ENCODE assay signal across 8 cellular contexts in the genomic region with DNA sequence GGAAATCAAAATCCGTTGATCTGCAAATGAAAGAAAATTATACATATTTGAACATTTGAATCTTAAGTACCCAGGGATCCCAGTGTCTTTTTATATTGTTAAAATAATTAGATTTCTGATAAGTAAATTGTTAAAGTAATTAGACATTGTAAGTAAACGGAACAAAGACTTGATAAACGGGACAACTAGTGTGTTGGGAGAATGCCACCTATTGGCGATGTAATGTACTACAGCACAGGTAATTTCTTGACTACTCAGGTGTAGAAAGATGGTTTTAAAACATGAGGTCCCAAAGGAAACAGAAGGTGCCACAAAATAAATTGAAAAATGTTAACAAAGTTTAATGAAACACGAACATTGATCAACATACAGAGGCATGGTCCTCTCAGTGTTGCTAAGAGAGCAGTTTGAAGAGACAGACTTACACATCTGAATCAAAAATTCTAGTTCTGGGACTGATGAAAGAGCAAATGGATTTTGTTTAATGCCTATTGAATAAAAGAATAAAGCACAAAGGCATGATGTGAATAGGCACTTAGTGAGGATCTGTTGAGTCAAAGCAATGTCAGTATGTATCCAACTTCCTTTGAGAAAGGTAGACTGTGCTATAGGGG.
A peak's percentile ranks its signal among the peaks of the same experiment; 100 is the strongest.
DNase-seq lines count a peak whose midpoint lies in the region; ATAC-seq and TF ChIP-seq lines count a peak whose summit lies in the region.

No MANE protein-coding gene starts in this region.

- TF ChIP-seq CTCF in AG10803 (conservative IDR thresholded peaks at IDR 0.05; ENCODE audit: low read length) (peak; percentile 63), GM10266 (IDR thresholded peaks at IDR 0.05; ENCODE audit: control insufficient read depth, insufficient read depth, low read depth, missing control alignments) (peak; percentile 80), LNCaP clone FGC (IDR thresholded peaks at IDR 0.05; ENCODE audit: control insufficient read depth, extremely low read depth, insufficient read depth) (peak; percentile 79), foreskin fibroblast (IDR thresholded peaks at IDR 0.05; ENCODE audit: low read depth, low read length) (peak; percentile 71)

- no peak for ATAC-seq in GM18873 (IDR thresholded peaks at IDR 0.05; ENCODE audit: low FRiP score, unreplicated experiment)

- H3K4me3 ChIP-seq in AG10803 (ENCODE audit: low read length) (no peak overlapping the region), LNCaP clone FGC (ENCODE audit: low read depth, low read length) (no peak overlapping the region), foreskin fibroblast (ENCODE audit: low read depth in 1 of 2, low read length in 2 of 2) (no peak overlapping the region)

- DNase-seq in AG10803 (ENCODE audit: low read depth) (no peak), GM10266 (ENCODE audit: extremely low spot score) (peak; percentile 46), LNCaP clone FGC (ENCODE audit: low read depth) (peak; percentile 28), SKM-1 (lab: John Stamatoyannopoulos, UW; ENCODE audit: unreplicated experiment) (peak; percentile 14), foreskin fibroblast (peak in 1 of 2 donors; percentile 49), renal cortical epithelial cell (ENCODE audit: low read depth) (peak; percentile 66)
- no peak for DNase-seq in stimulated activated CD8-positive, alpha-beta memory T cell treated with anti-CD3 and anti-CD28 coated beads, Interleukin-4, amount 100 ng/mL, for 48 hours

Comparison
In these comparisons a context has a peak if more than half of its experiments do, and no peak if none do; other contexts are left out.
1. DNase-seq: peak in GM10266 (single experiment), LNCaP clone FGC (single experiment), SKM-1 (single experiment) and renal cortical epithelial cell (single experiment); none in AG10803 (single experiment) and stimulated activated CD8-positive, alpha-beta memory T cell treated with anti-CD3 and anti-CD28 coated beads, Interleukin-4, amount 100 ng/mL, for 48 hours (single experiment).
2. Peak in every context shown above with its lines, with median percentiles within 50 percentile points of each other: CTCF ChIP-seq.